12 cellular contexts compared by ENCODE assay signal in genomic region chr22:31659246-31659645, GRCh38.
"Had no signal": no experiment of that assay in that cellular context is flagged by ENCODE, and none has a peak within 500 bp of the region (broad histone marks: within the 10 kb centered on the region; RNA-seq: fewer than 3 reads in every experiment).

No MANE protein-coding gene starts in this region.

- H3K27ac Mint-ChIP-seq: activated CD8-positive, alpha-beta T cell treated with anti-CD3 and anti-CD28 coated beads, Interleukin-2, amount 10 ng/mL, durations not matched to agents 7 days and 5 days; activated naive CD4-positive, alpha-beta T cell treated with anti-CD3 and anti-CD28 coated beads, Interleukin-2, amount 10 ng/mL, durations not matched to agents 7 days and 5 days; mesothelial cell of epicardium; T-cell had no signal

- H3K27me3 Mint-ChIP-seq: activated naive CD4-positive, alpha-beta T cell treated with anti-CD3 and anti-CD28 coated beads, Interleukin-2, amount 10 ng/mL, durations not matched to agents 7 days and 5 days; T-cell had no signal

- H3K9me3 Mint-ChIP-seq: activated naive CD4-positive, alpha-beta T cell treated with anti-CD3 and anti-CD28 coated beads, Interleukin-2, amount 10 ng/mL, durations not matched to agents 7 days and 5 days; mesothelial cell of epicardium; T-cell had no signal

- ATAC-seq: activated CD8-positive, alpha-beta T cell treated with anti-CD3 and anti-CD28 coated beads, Interleukin-2, amount 10 ng/mL, durations not matched to agents 7 days and 5 days; T-cell had no signal

- H3K4me3 ChIP-seq: tibial nerve had no signal

- H3K27me3 ChIP-seq: brain microvascular endothelial cell, tibial nerve had no signal

- H3K36me3 Mint-ChIP-seq: mesothelial cell of epicardium had no signal

- H3K4me3 Mint-ChIP-seq: activated CD8-positive, alpha-beta T cell treated with anti-CD3 and anti-CD28 coated beads, Interleukin-2, amount 10 ng/mL, durations not matched to agents 7 days and 5 days; mesothelial cell of epicardium had no signal

- H3K36me3 ChIP-seq: brain microvascular endothelial cell, tibial nerve had no signal

- DNase-seq: activated CD4-positive, alpha-beta T cell treated with anti-CD3 and anti-CD28 coated beads for 4 hours; activated CD8-positive, alpha-beta memory T cell treated with anti-CD3 and anti-CD28 coated beads, Interleukin-2, amount 50 U/mL, for 48 hours; activated CD8-positive, alpha-beta T cell treated with anti-CD3 and anti-CD28 coated beads, Interleukin-2, amount 10 ng/mL, durations not matched to agents 7 days and 5 days; activated naive CD4-positive, alpha-beta T cell treated with anti-CD3 and anti-CD28 coated beads, Interleukin-2, amount 10 ng/mL, durations not matched to agents 7 days and 5 days; brain microvascular endothelial cell; foreskin melanocyte; kidney; small intestine; T-cell; WERI-Rb-1 had no signal
